In the genomic region with DNA sequence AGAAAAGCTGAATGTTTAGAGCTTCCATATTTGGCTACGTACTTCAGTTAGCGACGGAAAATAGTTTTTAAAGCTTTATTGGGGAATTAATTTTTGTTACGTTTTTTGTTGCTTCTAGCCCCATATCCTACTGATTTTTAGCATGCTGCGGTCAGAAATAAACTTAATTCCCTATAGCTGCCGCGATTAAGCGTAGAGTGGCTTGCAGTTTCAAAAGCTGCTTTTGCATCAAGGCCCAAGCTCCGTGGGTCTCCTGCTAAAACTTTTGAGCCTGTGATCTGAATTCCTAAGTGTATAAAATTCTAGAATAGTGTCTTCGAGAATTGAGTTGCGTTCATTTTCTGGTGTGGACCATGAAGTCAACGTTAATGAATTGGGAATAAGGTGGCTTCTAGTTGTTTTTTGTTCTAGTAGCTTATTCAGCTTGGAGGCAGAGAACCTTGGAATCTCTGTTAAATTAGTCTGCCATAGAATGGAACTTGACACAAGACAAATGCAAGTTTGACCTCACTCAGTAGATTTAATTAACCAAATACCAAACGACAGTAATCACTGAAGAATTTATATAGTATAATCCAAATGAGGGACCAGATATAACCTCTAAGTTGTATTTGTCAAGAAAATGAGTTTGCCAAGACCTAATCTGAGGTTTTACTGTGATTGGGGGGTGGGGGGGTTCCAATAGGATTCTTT, we compare ENCODE assay signal across 8 cellular contexts.
A peak's percentile ranks its signal among the peaks of the same experiment; 100 is the strongest.
DNase-seq lines count a peak whose midpoint lies in the region; ATAC-seq and TF ChIP-seq lines count a peak whose summit lies in the region.

No MANE protein-coding gene starts in this region.

- no peaks in the 10 kb centered on the region for H3K27me3 ChIP-seq in BLaER1 treated with 17β-estradiol and CSF1 and Interleukin-3, amounts not matched to agents 10 nM and 100 nM
- H3K27me3 ChIP-seq in NT2/D1 (ENCODE audit: insufficient read depth, insufficient read length) = no peaks in the 10 kb centered on the region
- no peaks in the 10 kb centered on the region for H3K27me3 ChIP-seq in effector memory CD4-positive, alpha-beta T cell (replicated peaks; ENCODE audit: control insufficient read depth, insufficient read depth, low read length, poor library complexity, severe bottlenecking)

- peak overlapping the region; percentile 84 to 98 (median 92) for H3K4me2 ChIP-seq in BLaER1 treated with 17β-estradiol and CSF1 and Interleukin-3, amounts not matched to agents 10 nM and 100 nM

- H3K36me3 Mint-ChIP-seq in nephron progenitor cell (ENCODE audit: low read depth) = peaks cover 22% of the 10 kb centered on the region

- H3K4me3 ChIP-seq in BLaER1 treated with 17β-estradiol and CSF1 and Interleukin-3, amounts not matched to agents 10 nM and 100 nM = peak overlapping the region; percentile 76 to 97 (median 90)
- H3K4me3 ChIP-seq in NT2/D1 (ENCODE audit: insufficient read length, low read depth) = peak overlapping the region; percentile 95
- peak overlapping the region; percentile 97 for H3K4me3 ChIP-seq in effector memory CD4-positive, alpha-beta T cell (ENCODE audit: insufficient read depth, low read depth, low read length, poor library complexity, severe bottlenecking)

- H3K9me3 Mint-ChIP-seq in nephron progenitor cell = peaks cover 4% of the 10 kb centered on the region

- ATAC-seq in GM19395 (IDR thresholded peaks at IDR 0.05; ENCODE audit: unreplicated experiment) = no peak
- ATAC-seq in GM21423 (IDR thresholded peaks at IDR 0.05; ENCODE audit: unreplicated experiment) = no peak
- ATAC-seq in HG02938 (IDR thresholded peaks at IDR 0.05; ENCODE audit: unreplicated experiment) = no peak

- H3K27ac Mint-ChIP-seq in nephron progenitor cell = peak overlapping the region; percentile 99

- peaks cover 47 to 81% (median 55%) of the 10 kb centered on the region in 10 experiments for H3K4me1 ChIP-seq in BLaER1 treated with 17β-estradiol and CSF1 and Interleukin-3, amounts not matched to agents 10 nM and 100 nM
- no peaks in the 10 kb centered on the region for H3K4me1 ChIP-seq in NT2/D1 (ENCODE audit: insufficient read depth, insufficient read length)
- H3K4me1 ChIP-seq in effector memory CD4-positive, alpha-beta T cell (ENCODE audit: control insufficient read depth, insufficient read depth, low read length, poor library complexity, severe bottlenecking) = peaks cover 14% of the 10 kb centered on the region

- H3K4me3 Mint-ChIP-seq in nephron progenitor cell = peak overlapping the region; percentile 96

- no peaks in the 10 kb centered on the region for H3K9me3 ChIP-seq in BLaER1 treated with 17β-estradiol and CSF1 and Interleukin-3, amounts not matched to agents 10 nM and 100 nM (replicated peaks in 1 of 11)
- no peaks in the 10 kb centered on the region for H3K9me3 ChIP-seq in NT2/D1 (ENCODE audit: insufficient read depth, low read length)
- H3K9me3 ChIP-seq in effector memory CD4-positive, alpha-beta T cell (ENCODE audit: control insufficient read depth, low read length) = no peaks in the 10 kb centered on the region

- no peak for TF ChIP-seq CTCF in nephron progenitor cell (IDR thresholded peaks at IDR 0.05)

- H3K27ac ChIP-seq in BLaER1 treated with 17β-estradiol and CSF1 and Interleukin-3, amounts not matched to agents 10 nM and 100 nM = peak overlapping the region in 10 of 11 experiments; percentile 74 to 86 (median 80); a peak in 20 of 22 replicates
- H3K27ac ChIP-seq in effector memory CD4-positive, alpha-beta T cell (ENCODE audit: insufficient read depth, low read length, poor library complexity, severe bottlenecking) = peak overlapping the region; percentile 81

- peaks cover 36 to 59% (median 53%) of the 10 kb centered on the region in 11 experiments; a peak in 19 of 22 replicates for H4K20me1 ChIP-seq in BLaER1 treated with 17β-estradiol and CSF1 and Interleukin-3, amounts not matched to agents 10 nM and 100 nM

- peak overlapping the region; percentile 81 to 91 (median 85) for H3K9ac ChIP-seq in BLaER1 treated with 17β-estradiol and CSF1 and Interleukin-3, amounts not matched to agents 10 nM and 100 nM
- peak overlapping the region; percentile 95 for H3K9ac ChIP-seq in NT2/D1 (ENCODE audit: insufficient read length, low read depth)

- DNase-seq in NT2/D1 (ENCODE audit: low read depth, low spot score) (no peak), nephron progenitor cell (no peak), NCI-H1930 (lab: John Stamatoyannopoulos, UW) (no peak)
- DNase-seq in effector memory CD4-positive, alpha-beta T cell = no peak

- peaks cover 11% of the 10 kb centered on the region for H3K27me3 Mint-ChIP-seq in nephron progenitor cell (ENCODE audit: low read depth, poor library complexity)

- H3K36me3 ChIP-seq in BLaER1 treated with 17β-estradiol and CSF1 and Interleukin-3, amounts not matched to agents 10 nM and 100 nM = peaks cover 0 to 31% (median 16%) of the 10 kb centered on the region in 11 experiments; a peak in 17 of 22 replicates
- peaks cover 5% of the 10 kb centered on the region for H3K36me3 ChIP-seq in NT2/D1 (ENCODE audit: insufficient read depth, insufficient read length, low read length)
- H3K36me3 ChIP-seq in effector memory CD4-positive, alpha-beta T cell (ENCODE audit: control insufficient read depth, insufficient read depth, low read length) = no peaks in the 10 kb centered on the region

- peaks cover 52% of the 10 kb centered on the region for H3K4me1 Mint-ChIP-seq in nephron progenitor cell
